Comparison of ENCODE assay signal across 16 cellular contexts in the genomic region with DNA sequence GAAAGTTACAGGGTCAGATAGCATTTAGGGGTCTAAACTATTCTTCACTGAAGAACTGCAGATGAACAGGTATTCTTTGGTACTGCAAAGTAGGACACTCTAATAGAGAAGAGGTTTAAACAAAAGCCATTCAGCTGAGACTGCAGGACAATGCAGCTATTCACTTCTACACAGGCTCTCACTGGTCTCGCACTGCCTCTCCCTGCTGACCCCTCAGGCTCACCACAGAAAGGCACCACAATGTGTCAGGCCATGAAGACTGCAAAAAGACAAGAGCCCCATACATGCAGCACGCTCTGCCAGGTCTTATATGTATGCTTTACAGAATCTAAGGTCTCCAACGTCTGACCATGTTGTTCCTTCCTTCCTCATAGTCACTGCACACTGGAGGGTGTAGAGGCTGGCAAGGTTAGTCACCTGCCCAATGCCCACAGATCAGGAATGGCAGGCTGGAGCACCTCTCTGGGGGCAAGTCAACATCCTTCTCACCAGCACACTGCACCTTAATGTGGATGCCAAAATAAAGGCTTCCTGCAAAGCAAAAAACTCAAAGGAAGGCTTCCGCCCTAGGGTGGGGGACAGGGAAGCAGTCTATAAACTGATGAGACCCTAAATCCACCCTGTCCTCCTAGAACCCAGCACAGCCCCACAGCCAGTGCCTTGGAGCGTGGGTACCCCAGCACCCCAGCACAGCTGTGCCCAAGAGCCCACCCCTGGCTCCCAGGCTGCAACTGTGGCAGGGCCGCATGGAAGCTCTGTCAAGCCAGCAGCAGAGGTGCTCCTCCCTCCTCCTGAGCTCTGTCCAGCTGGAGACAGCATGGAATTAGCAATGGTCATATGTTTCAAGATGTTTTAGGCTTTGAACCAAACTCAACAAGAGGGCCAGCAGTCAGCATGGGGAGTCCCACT. TPM values are rescaled to one million over a fixed set of nuclear protein-coding genes. Genes with fewer than 3 reads are reported as not detected.
DNase-seq lines count a peak whose midpoint lies in the region; ATAC-seq and TF ChIP-seq lines count a peak whose summit lies in the region.
"Had no signal": no experiment of that assay in that cellular context is flagged by ENCODE, and none has a peak within 500 bp of the region (broad histone marks: within the 10 kb centered on the region; RNA-seq: fewer than 3 reads in every experiment).

No MANE protein-coding gene starts in this region.

- DNase-seq in T-helper 17 cell (no peak), endothelial cell (ENCODE audit: low spot score) (no peak), medulla oblongata (ENCODE audit: extremely low spot score) (peak; percentile 94)
- DNase-seq: activated CD8-positive, alpha-beta memory T cell treated with anti-CD3 and anti-CD28 coated beads, Interleukin-2, amount 10 ng/mL, durations not matched to agents 7 days and 5 days; activated naive CD8-positive, alpha-beta T cell treated with anti-CD3 and anti-CD28 coated beads for 36 hours; CD8-positive, alpha-beta T cell; NCI-H1048 had no signal

- H3K4me3 Mint-ChIP-seq in T-helper 17 cell, result no peak overlapping the region
- H3K4me3 Mint-ChIP-seq in endothelial cell (ENCODE audit: unreplicated experiment), result no peak overlapping the region
- H3K4me3 Mint-ChIP-seq: activated CD8-positive, alpha-beta memory T cell treated with anti-CD3 and anti-CD28 coated beads, Interleukin-2, amount 10 ng/mL, durations not matched to agents 7 days and 5 days; activated naive CD8-positive, alpha-beta T cell treated with anti-CD3 and anti-CD28 coated beads for 36 hours; CD8-positive, alpha-beta T cell; dendritic cell treated with granulocyte-macrophage colony-stimulating factor and Interleukin-4, amounts not matched to agents 40 ng/mL and 50 ng/mL, for 4 days; memory B cell had no signal

- H3K36me3 Mint-ChIP-seq in T-helper 17 cell (ENCODE audit: low read depth), result peaks cover 6% of the 10 kb centered on the region
- H3K36me3 Mint-ChIP-seq in endothelial cell (ENCODE audit: low read depth, unreplicated experiment), result peaks cover 22% of the 10 kb centered on the region

- H3K27me3 Mint-ChIP-seq in T-helper 17 cell (no peaks in the 10 kb centered on the region), endothelial cell (ENCODE audit: unreplicated experiment) (peaks cover 4% of the 10 kb centered on the region)
- H3K27me3 Mint-ChIP-seq: activated CD8-positive, alpha-beta memory T cell treated with anti-CD3 and anti-CD28 coated beads, Interleukin-2, amount 10 ng/mL, durations not matched to agents 7 days and 5 days; activated naive CD8-positive, alpha-beta T cell treated with anti-CD3 and anti-CD28 coated beads for 36 hours; dendritic cell treated with granulocyte-macrophage colony-stimulating factor and Interleukin-4, amounts not matched to agents 40 ng/mL and 50 ng/mL, for 4 days; memory B cell had no signal

- H3K4me1 Mint-ChIP-seq in T-helper 17 cell, result peaks cover 7% of the 10 kb centered on the region
- H3K4me1 Mint-ChIP-seq in endothelial cell (ENCODE audit: unreplicated experiment), result no peaks in the 10 kb centered on the region
- H3K4me1 Mint-ChIP-seq: memory B cell had no signal

- H3K27ac ChIP-seq in temporal lobe (ENCODE audit: low read depth, low read length), result peak overlapping the region; percentile 98
- H3K27ac ChIP-seq: parathyroid adenoma had no signal

- ATAC-seq in T-helper 17 cell (no peak), GM18858 (IDR thresholded peaks at IDR 0.05; ENCODE audit: unreplicated experiment) (no peak), GM21515 (IDR thresholded peaks at IDR 0.05; ENCODE audit: unreplicated experiment) (no peak), HG03439 (IDR thresholded peaks at IDR 0.05; ENCODE audit: unreplicated experiment) (no peak)
- ATAC-seq: activated CD8-positive, alpha-beta memory T cell treated with anti-CD3 and anti-CD28 coated beads, Interleukin-2, amount 10 ng/mL, durations not matched to agents 7 days and 5 days; CD8-positive, alpha-beta T cell had no signal

- H3K9me3 ChIP-seq in T-helper 17 cell (ENCODE audit: control insufficient read depth, low read length, poor library complexity, severe bottlenecking), result no peaks in the 10 kb centered on the region

- H3K9me3 Mint-ChIP-seq in endothelial cell (ENCODE audit: unreplicated experiment), result no peaks in the 10 kb centered on the region
- H3K9me3 Mint-ChIP-seq: activated naive CD8-positive, alpha-beta T cell treated with anti-CD3 and anti-CD28 coated beads for 36 hours; CD8-positive, alpha-beta T cell; dendritic cell treated with granulocyte-macrophage colony-stimulating factor and Interleukin-4, amounts not matched to agents 40 ng/mL and 50 ng/mL, for 4 days; memory B cell had no signal

- no peak for TF ChIP-seq CTCF in endothelial cell (IDR thresholded peaks at IDR 0.05; ENCODE audit: unreplicated experiment)

- peak overlapping the region; percentile 43 for H3K27ac Mint-ChIP-seq in T-helper 17 cell
- H3K27ac Mint-ChIP-seq in endothelial cell (ENCODE audit: unreplicated experiment), result peak overlapping the region; percentile 57
- H3K27ac Mint-ChIP-seq: activated CD8-positive, alpha-beta memory T cell treated with anti-CD3 and anti-CD28 coated beads, Interleukin-2, amount 10 ng/mL, durations not matched to agents 7 days and 5 days; activated naive CD8-positive, alpha-beta T cell treated with anti-CD3 and anti-CD28 coated beads for 36 hours; CD8-positive, alpha-beta T cell; dendritic cell treated with granulocyte-macrophage colony-stimulating factor and Interleukin-4, amounts not matched to agents 40 ng/mL and 50 ng/mL, for 4 days; memory B cell had no signal

RNA-seq across cellular contexts. Expression of a gene that starts 10.7 kb away (rescaled TPM):
- not detected for total RNA-seq in T-helper 17 cell
- total RNA-seq in endothelial cell (ENCODE audit: unreplicated experiment), result not detected
- total RNA-seq in temporal lobe, result under 0.01 TPM
- total RNA-seq: activated CD8-positive, alpha-beta memory T cell treated with anti-CD3 and anti-CD28 coated beads, Interleukin-2, amount 10 ng/mL, durations not matched to agents 7 days and 5 days; activated naive CD8-positive, alpha-beta T cell treated with anti-CD3 and anti-CD28 coated beads for 36 hours; CD8-positive, alpha-beta T cell; G401; NCI-H460 had no signal
